Comparison of ENCODE assay signal across 8 cellular contexts in genomic region chr11:66619080-66619554, GRCh38. TPM values are rescaled to one million over a fixed set of nuclear protein-coding genes. Genes with fewer than 3 reads are reported as not detected.
DNase-seq lines count a peak whose midpoint lies in the region; ATAC-seq and TF ChIP-seq lines count a peak whose summit lies in the region.

No MANE protein-coding gene starts in this region.

- no peak overlapping the region for H3K27ac ChIP-seq in SK-N-MC

- peaks cover 65% of the 10 kb centered on the region for H3K4me1 Mint-ChIP-seq in activated CD8-positive, alpha-beta memory T cell treated with anti-CD3 and anti-CD28 coated beads, Interleukin-2, amount 10 ng/mL, durations not matched to agents 7 days and 5 days
- peaks cover 60% of the 10 kb centered on the region in 2 donors for H3K4me1 Mint-ChIP-seq in natural killer cell treated with Interleukin-12 subunit alpha and Interleukin-12 subunit beta and Interleukin-15 and Interleukin-18, amount 100 ng/mL, for 72 hours (ENCODE audit: low read depth in 2 of 2)

- no peak overlapping the region for H3K9ac ChIP-seq in SK-N-MC (ENCODE audit: insufficient read length)

- H3K9me3 ChIP-seq in SK-N-MC (ENCODE audit: low read depth, low read length), result no peaks in the 10 kb centered on the region

- H3K4me3 Mint-ChIP-seq in activated CD8-positive, alpha-beta memory T cell treated with anti-CD3 and anti-CD28 coated beads, Interleukin-2, amount 10 ng/mL, durations not matched to agents 7 days and 5 days, result peak overlapping the region; percentile 98
- H3K4me3 Mint-ChIP-seq in natural killer cell treated with Interleukin-12 subunit alpha and Interleukin-12 subunit beta and Interleukin-15 and Interleukin-18, amount 100 ng/mL, for 72 hours, result peak overlapping the region; percentile 96

- H3K9me3 Mint-ChIP-seq in activated CD8-positive, alpha-beta memory T cell treated with anti-CD3 and anti-CD28 coated beads, Interleukin-2, amount 10 ng/mL, durations not matched to agents 7 days and 5 days (ENCODE audit: low read depth), result no peaks in the 10 kb centered on the region
- H3K9me3 Mint-ChIP-seq in natural killer cell treated with Interleukin-12 subunit alpha and Interleukin-12 subunit beta and Interleukin-15 and Interleukin-18, amount 100 ng/mL, for 72 hours, result no peaks in the 10 kb centered on the region

- CTCF ChIA-PET in activated CD8-positive, alpha-beta memory T cell treated with anti-CD3 and anti-CD28 coated beads, Interleukin-2, amount 10 ng/mL, durations not matched to agents 7 days and 5 days (lab: Charles Lee), result interaction anchor here (0.9 to 5.5 kb wide), 7 partner anchors 10 to 180 kb away, joined by 3 to 35 read pairs (median 4); partner anchors contain the start of genes CCDC87, CCS, MRPL11 and RBM4B

- H3K27ac Mint-ChIP-seq in activated CD8-positive, alpha-beta memory T cell treated with anti-CD3 and anti-CD28 coated beads, Interleukin-2, amount 10 ng/mL, durations not matched to agents 7 days and 5 days, result peak overlapping the region; percentile 98
- H3K27ac Mint-ChIP-seq in natural killer cell treated with Interleukin-12 subunit alpha and Interleukin-12 subunit beta and Interleukin-15 and Interleukin-18, amount 100 ng/mL, for 72 hours, result peak overlapping the region; percentile 97 to 99

- no peak for DNase-seq in activated CD8-positive, alpha-beta memory T cell treated with anti-CD3 and anti-CD28 coated beads, Interleukin-2, amount 10 ng/mL, durations not matched to agents 7 days and 5 days
- DNase-seq in activated CD8-positive, alpha-beta memory T cell treated with anti-CD3 and anti-CD28 coated beads for 24 hours, result no peak
- DNase-seq in SK-N-MC (ENCODE audit: low read depth, low spot score), result no peak
- DNase-seq in epithelial cell of esophagus (ENCODE audit: low read depth), result peak; percentile 94
- no peak for DNase-seq in natural killer cell treated with Interleukin-12 subunit alpha and Interleukin-12 subunit beta and Interleukin-15 and Interleukin-18, amount 100 ng/mL, for 72 hours (ENCODE audit: low spot score)
- DNase-seq in KG1 (lab: John Stamatoyannopoulos, UW), result no peak
- no peak for DNase-seq in T-helper 9 cell

- TF ChIP-seq CTCF in epithelial cell of esophagus (IDR thresholded peaks at IDR 0.05; ENCODE audit: insufficient read depth, low read depth, low read length, missing control alignments), result no peak

- ATAC-seq in activated CD8-positive, alpha-beta memory T cell treated with anti-CD3 and anti-CD28 coated beads, Interleukin-2, amount 10 ng/mL, durations not matched to agents 7 days and 5 days, result peak; percentile 23
- ATAC-seq in natural killer cell treated with Interleukin-12 subunit alpha and Interleukin-12 subunit beta and Interleukin-15 and Interleukin-18, amount 100 ng/mL, for 72 hours, result no peak
- no peak for ATAC-seq in HG02798 (IDR thresholded peaks at IDR 0.05; ENCODE audit: poor library complexity, unreplicated experiment)

- H3K36me3 Mint-ChIP-seq in activated CD8-positive, alpha-beta memory T cell treated with anti-CD3 and anti-CD28 coated beads, Interleukin-2, amount 10 ng/mL, durations not matched to agents 7 days and 5 days, result peaks cover 59% of the 10 kb centered on the region
- H3K36me3 Mint-ChIP-seq in natural killer cell treated with Interleukin-12 subunit alpha and Interleukin-12 subunit beta and Interleukin-15 and Interleukin-18, amount 100 ng/mL, for 72 hours, result peaks cover 26% of the 10 kb centered on the region

- no peaks in the 10 kb centered on the region for H3K27me3 Mint-ChIP-seq in activated CD8-positive, alpha-beta memory T cell treated with anti-CD3 and anti-CD28 coated beads, Interleukin-2, amount 10 ng/mL, durations not matched to agents 7 days and 5 days
- H3K27me3 Mint-ChIP-seq in natural killer cell treated with Interleukin-12 subunit alpha and Interleukin-12 subunit beta and Interleukin-15 and Interleukin-18, amount 100 ng/mL, for 72 hours, result no peaks in the 10 kb centered on the region

- H3K36me3 ChIP-seq in SK-N-MC (ENCODE audit: insufficient read depth, low read length), result peaks cover 63% of the 10 kb centered on the region

- peak overlapping the region; percentile 98 for H3K4me3 ChIP-seq in SK-N-MC
- H3K4me3 ChIP-seq in epithelial cell of esophagus (ENCODE audit: low read length), result peak overlapping the region; percentile 90

RNA-seq across cellular contexts. Expression of gene RBM14, which starts 2.7 kb away (rescaled TPM):
- 100 to 1,000 TPM; 152 to 176 TPM for total RNA-seq in activated CD8-positive, alpha-beta memory T cell treated with anti-CD3 and anti-CD28 coated beads, Interleukin-2, amount 10 ng/mL, durations not matched to agents 7 days and 5 days
- total RNA-seq in natural killer cell treated with Interleukin-12 subunit alpha and Interleukin-12 subunit beta and Interleukin-15 and Interleukin-18, amount 100 ng/mL, for 72 hours, result 100 to 1,000 TPM; 122 to 201 TPM

RNA-seq across cellular contexts. Expression of gene RBM4, which starts 19.4 kb away (rescaled TPM):
- total RNA-seq in activated CD8-positive, alpha-beta memory T cell treated with anti-CD3 and anti-CD28 coated beads, Interleukin-2, amount 10 ng/mL, durations not matched to agents 7 days and 5 days, result 100 to 1,000 TPM; 111 to 119 TPM
- 100 to 1,000 TPM; 142 to 162 TPM for total RNA-seq in natural killer cell treated with Interleukin-12 subunit alpha and Interleukin-12 subunit beta and Interleukin-15 and Interleukin-18, amount 100 ng/mL, for 72 hours

RNA-seq across cellular contexts. Expression of gene CCS, which starts 26.1 kb away (rescaled TPM):
- 10 to 100 TPM; 30.1 to 38.0 TPM for total RNA-seq in activated CD8-positive, alpha-beta memory T cell treated with anti-CD3 and anti-CD28 coated beads, Interleukin-2, amount 10 ng/mL, durations not matched to agents 7 days and 5 days
- 10 to 100 TPM; 29.0 to 31.0 TPM for total RNA-seq in natural killer cell treated with Interleukin-12 subunit alpha and Interleukin-12 subunit beta and Interleukin-15 and Interleukin-18, amount 100 ng/mL, for 72 hours

RNA-seq across cellular contexts. Expression of gene CCDC87, which starts 26.3 kb away (rescaled TPM):
- total RNA-seq in activated CD8-positive, alpha-beta memory T cell treated with anti-CD3 and anti-CD28 coated beads, Interleukin-2, amount 10 ng/mL, durations not matched to agents 7 days and 5 days, result under 1 TPM in 1 of 2 experiments, not detected in 1; 0.12 TPM
- total RNA-seq in natural killer cell treated with Interleukin-12 subunit alpha and Interleukin-12 subunit beta and Interleukin-15 and Interleukin-18, amount 100 ng/mL, for 72 hours, result not detected

RNA-seq across cellular contexts. Expression of gene CTSF, which starts 50.7 kb away (rescaled TPM):
- 1 to 10 TPM; 2.8 to 4.1 TPM for total RNA-seq in activated CD8-positive, alpha-beta memory T cell treated with anti-CD3 and anti-CD28 coated beads, Interleukin-2, amount 10 ng/mL, durations not matched to agents 7 days and 5 days
- total RNA-seq in natural killer cell treated with Interleukin-12 subunit alpha and Interleukin-12 subunit beta and Interleukin-15 and Interleukin-18, amount 100 ng/mL, for 72 hours, result 1 to 10 TPM; 2.7 to 3.8 TPM
